6 cellular contexts compared by ENCODE assay signal in genomic region chr17:15860774-15861173, GRCh38.
DNase-seq lines count a peak whose midpoint lies in the region; ATAC-seq, FAIRE-seq and TF ChIP-seq lines count a peak whose summit lies in the region.
"Not testable (repeated sequence)": the region's sequence is repeated elsewhere in the genome, so short reads cannot be mapped to it uniquely, and the experiment has no call there.

No MANE protein-coding gene starts in this region.

- TF ChIP-seq RAD21 in GM12878 (IDR thresholded peaks at IDR 0.05; ENCODE audit: insufficient read depth, low read depth, low read length) = not testable (repeated sequence)

- CTCF ChIA-PET in GM12878 (lab: Yijun Ruan, JAX) = not testable (repeated sequence)

- H3K4me2 ChIP-seq in GM12878 (ENCODE audit: control insufficient read depth, insufficient read depth) = peak overlapping the region; percentile 25; the same call in 1 of the 2 replicates

- ATAC-seq in GM19351 (IDR thresholded peaks at IDR 0.05; ENCODE audit: unreplicated experiment) (peak; percentile 77), GM21447 (IDR thresholded peaks at IDR 0.05; ENCODE audit: unreplicated experiment) (peak; percentile 62), HG02678 (IDR thresholded peaks at IDR 0.05; ENCODE audit: unreplicated experiment) (peak; percentile 42), HG03354 (IDR thresholded peaks at IDR 0.05; ENCODE audit: poor library complexity, severe bottlenecking, unreplicated experiment) (peak; percentile 61), GM12878 (peak; percentile 78)

- not testable (repeated sequence) for H3K9me3 ChIP-seq in GM12878 (replicated peaks; ENCODE audit: control insufficient read depth, insufficient read depth, low read length)

- not testable (repeated sequence) for H3K9ac ChIP-seq in GM12878 (ENCODE audit: control insufficient read depth, insufficient read depth, low read length)

- not testable (repeated sequence) for TF ChIP-seq EP300 in GM12878 (IDR thresholded peaks at IDR 0.05; ENCODE audit: borderline replicate concordance in 1 of 2, control insufficient read depth in 1 of 2, low read depth in 2 of 2, low read length in 2 of 2)

- not testable (repeated sequence) for H3K79me2 ChIP-seq in GM12878 (ENCODE audit: control insufficient read depth, insufficient read depth, low read length)

- SMC1A ChIA-PET in GM12878 (lab: Charles Lee; ENCODE audit: uncharacterized antibody, unreplicated experiment) = not testable (repeated sequence)

- in situ Hi-C loops in GM12878 (cut with MboI) = not testable (repeated sequence)

- not testable (repeated sequence) for H3K4me1 ChIP-seq in GM12878 (ENCODE audit: control insufficient read depth, insufficient read depth, low read length)

- not testable (repeated sequence) for H3K27ac ChIP-seq in GM12878 (ENCODE audit: control insufficient read depth, insufficient read depth)

- H3K36me3 ChIP-seq in GM12878 (ENCODE audit: control insufficient read depth in 2 of 2, insufficient read depth in 2 of 2, low read length in 1 of 2) = not testable (repeated sequence)

- intact Hi-C loops in GM12878 (cut with micrococcal nuclease; ENCODE audit: unreplicated experiment) = not testable (repeated sequence)

- not testable (repeated sequence) for TF ChIP-seq CTCF in GM12878 (IDR thresholded peaks at IDR 0.05 in 2 of 3, conservative IDR thresholded peaks at IDR 0.05 in 1 of 3; ENCODE audit: control insufficient read depth in 2 of 3, extremely low read depth in 1 of 3, insufficient read depth in 1 of 3, low read depth in 3 of 3, low read length in 3 of 3)

- H3K27me3 ChIP-seq in GM12878 (replicated peaks in 1 of 2; ENCODE audit: control insufficient read depth in 2 of 2, insufficient read depth in 2 of 2, low read length in 1 of 2) = not testable (repeated sequence)

- POLR2A ChIA-PET in GM12878 (lab: Charles Lee) = not testable (repeated sequence)

- not testable (repeated sequence) for TF ChIP-seq POLR2A in GM12878 (IDR thresholded peaks at IDR 0.05; ENCODE audit: low read depth, low read length)

- H4K20me1 ChIP-seq in GM12878 (ENCODE audit: control insufficient read depth, insufficient read depth) = not testable (repeated sequence)

- FAIRE-seq in GM18507 (lab: Jason Lieb, UNC) = peak; percentile 68
- FAIRE-seq in GM12878 (lab: Jason Lieb, UNC) = not testable (repeated sequence)

- 39% methylated on average over 5 of the region's 5 CpGs for WGBS in GM12878 (ENCODE audit: insufficient coverage, insufficient replicate concordance, low lambda C conversion rate, missing lambda C conversion rate)

- not testable (repeated sequence) for H3K4me3 ChIP-seq in GM12878

- RAD21 ChIA-PET in GM12878 (lab: Charles Lee; ENCODE audit: unreplicated experiment) = not testable (repeated sequence)

- not testable (repeated sequence) for DNase-seq in GM18507 (ENCODE audit: extremely low spot score, insufficient read length, low read depth); GM12878 (ENCODE audit: low read depth, low spot score)

- not testable (repeated sequence) for BruUV-seq in GM12878 (replicated peaks; lab: Mats Ljungman, UMichigan)

- not testable (repeated sequence) for H2AFZ ChIP-seq in GM12878 (ENCODE audit: control insufficient read depth, low read depth, low read length)
